Comparison of ENCODE assay signal across 1 cellular context in the genomic region with DNA sequence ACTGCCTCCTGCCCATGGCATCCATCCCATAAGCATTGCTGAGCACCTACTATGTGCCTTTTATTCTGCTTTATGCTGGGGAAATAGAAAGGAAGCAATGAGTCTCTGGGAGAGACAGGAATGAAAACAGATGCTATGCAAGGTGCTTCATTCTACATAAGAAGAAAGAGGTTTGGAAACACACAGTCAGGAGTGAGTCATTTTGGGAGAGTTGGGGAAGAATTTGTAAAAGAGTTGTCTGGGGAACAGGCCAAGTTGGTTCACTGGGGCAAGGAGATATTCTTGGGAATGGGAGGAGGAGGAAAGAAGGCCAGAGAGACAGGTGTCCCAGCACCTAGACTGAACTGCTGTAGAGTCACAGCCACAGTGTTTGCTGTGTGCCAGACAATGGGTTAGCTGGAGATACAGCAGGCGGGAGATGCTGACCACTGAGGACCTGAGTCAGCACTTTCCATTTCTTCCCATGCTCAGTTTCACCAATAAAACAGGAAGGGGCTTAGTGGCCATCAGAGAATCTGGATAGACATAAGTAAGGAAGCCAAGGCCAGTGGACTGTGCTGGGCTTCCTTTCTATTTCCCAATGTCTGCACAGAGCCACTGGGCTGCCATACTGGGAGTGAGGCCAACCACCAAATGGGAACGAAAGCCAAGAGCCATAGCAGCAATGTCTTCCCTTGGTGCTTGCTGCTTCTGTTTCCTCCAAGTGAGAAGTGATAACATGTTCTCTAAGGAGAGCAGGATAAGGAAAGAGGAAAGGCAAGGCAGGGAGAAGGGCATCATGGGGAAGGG.
TF ChIP-seq lines count a peak whose summit lies in the region.

No MANE protein-coding gene starts in this region.

TF ChIP-seq in WTC11, 78 proteins besides CTCF, POLR2A, EP300 and RAD21:
- TF ChIP-seq, protein P1, sequence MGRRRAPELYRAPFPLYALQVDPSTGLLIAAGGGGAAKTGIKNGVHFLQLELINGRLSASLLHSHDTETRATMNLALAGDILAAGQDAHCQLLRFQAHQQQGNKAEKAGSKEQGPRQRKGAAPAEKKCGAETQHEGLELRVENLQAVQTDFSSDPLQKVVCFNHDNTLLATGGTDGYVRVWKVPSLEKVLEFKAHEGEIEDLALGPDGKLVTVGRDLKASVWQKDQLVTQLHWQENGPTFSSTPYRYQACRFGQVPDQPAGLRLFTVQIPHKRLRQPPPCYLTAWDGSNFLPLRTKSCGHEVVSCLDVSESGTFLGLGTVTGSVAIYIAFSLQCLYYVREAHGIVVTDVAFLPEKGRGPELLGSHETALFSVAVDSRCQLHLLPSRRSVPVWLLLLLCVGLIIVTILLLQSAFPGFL (CRISPR knock-in tag; IDR thresholded peaks at IDR 0.05; ENCODE audit: borderline replicate concordance) = no peak
